ENCODE assay signal across 10 cellular contexts in genomic region chr11:88402192-88402715, GRCh38.
DNase-seq lines count a peak whose midpoint lies in the region; ATAC-seq and TF ChIP-seq lines count a peak whose summit lies in the region.
"Had no signal": no experiment of that assay in that cellular context is flagged by ENCODE, and none has a peak within 500 bp of the region (broad histone marks: within the 10 kb centered on the region; RNA-seq: fewer than 3 reads in every experiment).

No MANE protein-coding gene starts in this region.

- TF ChIP-seq CTCF in AG04449 (IDR thresholded peaks at IDR 0.05; ENCODE audit: insufficient read depth, low read length, missing control alignments) (no peak), left lung (IDR thresholded peaks at IDR 0.05) (no peak), ovary (IDR thresholded peaks at IDR 0.05) (no peak)

- no peaks in the 10 kb centered on the region for H3K36me3 Mint-ChIP-seq in activated naive CD4-positive, alpha-beta T cell treated with anti-CD3 and anti-CD28 coated beads, Interleukin-2, amount 50 U/mL, for 72 hours
- H3K36me3 Mint-ChIP-seq in T-helper 2 cell treated with Interferon-gamma antibody and Interleukin-4, amounts not matched to agents 5 μg/mL and 100 μg/mL, for 36 hours (ENCODE audit: low read depth) = no peaks in the 10 kb centered on the region

- H3K27me3 Mint-ChIP-seq in T-helper 2 cell treated with Interferon-gamma antibody and Interleukin-4, amounts not matched to agents 5 μg/mL and 100 μg/mL, for 36 hours (ENCODE audit: low read depth) = no peaks in the 10 kb centered on the region
- H3K27me3 Mint-ChIP-seq: activated naive CD8-positive, alpha-beta T cell treated with anti-CD3 and anti-CD28 coated beads, Interleukin-2, amount 50 U/mL, for 24 hours had no signal

- H3K27ac ChIP-seq in left lung (peak overlapping the region; percentile 53 to 60), ovary (no peak overlapping the region)

- no peak for TF ChIP-seq EP300 in ovary (IDR thresholded peaks at IDR 0.05)

- H3K36me3 ChIP-seq in left lung (no peaks in the 10 kb centered on the region), ovary (no peaks in the 10 kb centered on the region)

- no peak overlapping the region for H3K27ac Mint-ChIP-seq in activated naive CD4-positive, alpha-beta T cell treated with anti-CD3 and anti-CD28 coated beads, Interleukin-2, amount 50 U/mL, for 72 hours
- H3K27ac Mint-ChIP-seq in T-helper 2 cell treated with Interferon-gamma antibody and Interleukin-4, amounts not matched to agents 5 μg/mL and 100 μg/mL, for 36 hours = no peak overlapping the region
- H3K27ac Mint-ChIP-seq: activated naive CD8-positive, alpha-beta T cell treated with anti-CD3 and anti-CD28 coated beads, Interleukin-2, amount 50 U/mL, for 24 hours; immature natural killer cell had no signal

- H3K9me3 ChIP-seq in left lung = no peaks in the 10 kb centered on the region
- no peaks in the 10 kb centered on the region for H3K9me3 ChIP-seq in ovary

- H3K4me3 ChIP-seq in AG04449 (ENCODE audit: low read depth, low read length) (peak overlapping the region; percentile 18; the same call in 1 of the 2 replicates), left lung (no peak overlapping the region), ovary (no peak overlapping the region)

- H3K27me3 ChIP-seq in left lung = no peaks in the 10 kb centered on the region
- no peaks in the 10 kb centered on the region for H3K27me3 ChIP-seq in ovary

- 3 to 14% (median 4%) methylated on average over 2 of the region's 2 CpGs for WGBS in ovary, 3 donors

- peaks cover 34% of the 10 kb centered on the region for H3K4me1 Mint-ChIP-seq in T-helper 2 cell treated with Interferon-gamma antibody and Interleukin-4, amounts not matched to agents 5 μg/mL and 100 μg/mL, for 36 hours (ENCODE audit: low read depth)

- H3K9me3 Mint-ChIP-seq in activated naive CD4-positive, alpha-beta T cell treated with anti-CD3 and anti-CD28 coated beads, Interleukin-2, amount 50 U/mL, for 72 hours = no peaks in the 10 kb centered on the region
- H3K9me3 Mint-ChIP-seq in T-helper 2 cell treated with Interferon-gamma antibody and Interleukin-4, amounts not matched to agents 5 μg/mL and 100 μg/mL, for 36 hours = no peaks in the 10 kb centered on the region
- H3K9me3 Mint-ChIP-seq: activated naive CD8-positive, alpha-beta T cell treated with anti-CD3 and anti-CD28 coated beads, Interleukin-2, amount 50 U/mL, for 24 hours; immature natural killer cell had no signal

- CTCF ChIA-PET in AG04449 (lab: Yijun Ruan, JAX) = interaction anchor here (1.7 kb wide), 1 partner anchor 142 kb away, joined by 4 read pairs; no protein-coding TSS in a partner anchor

- POLR2A ChIA-PET in AG04449 (lab: Yijun Ruan, JAX) = no interaction called here

- intact Hi-C loops in left lung (cut with DNase I) (no loop called here), ovary (cut with DNase I) (no loop called here)

- TF ChIP-seq POLR2A in ovary (IDR thresholded peaks at IDR 0.05) = no peak

- DNase-seq in AG04449 (ENCODE audit: low read depth, low spot score) = peak; percentile 58
- peak; percentile 87 for DNase-seq in H4 (ENCODE audit: low spot score)
- peak; percentile 82 for DNase-seq in astrocyte of the hippocampus (ENCODE audit: low read depth, low spot score)
- no peak for DNase-seq in left lung
- DNase-seq in activated naive CD4-positive, alpha-beta T cell treated with anti-CD3 and anti-CD28 coated beads, Interleukin-2, amount 50 U/mL, for 72 hours (ENCODE audit: low spot score in 2 of 2) = no peak
- DNase-seq in NCI-H510A (lab: John Stamatoyannopoulos, UW) = no peak
- no peak for DNase-seq in T-helper 2 cell treated with Interferon-gamma antibody and Interleukin-4, amounts not matched to agents 5 μg/mL and 100 μg/mL, for 36 hours (ENCODE audit: low spot score)
- no peak for DNase-seq in ovary
- DNase-seq: activated naive CD8-positive, alpha-beta T cell treated with anti-CD3 and anti-CD28 coated beads, Interleukin-2, amount 50 U/mL, for 24 hours; immature natural killer cell had no signal

- ATAC-seq in left lung = peak; percentile 70
- no peak for ATAC-seq in activated naive CD4-positive, alpha-beta T cell treated with anti-CD3 and anti-CD28 coated beads, Interleukin-2, amount 50 U/mL, for 72 hours
- ATAC-seq: activated naive CD8-positive, alpha-beta T cell treated with anti-CD3 and anti-CD28 coated beads, Interleukin-2, amount 50 U/mL, for 24 hours had no signal

- no peak overlapping the region for H3K4me3 Mint-ChIP-seq in T-helper 2 cell treated with Interferon-gamma antibody and Interleukin-4, amounts not matched to agents 5 μg/mL and 100 μg/mL, for 36 hours
- H3K4me3 Mint-ChIP-seq: activated naive CD8-positive, alpha-beta T cell treated with anti-CD3 and anti-CD28 coated beads, Interleukin-2, amount 50 U/mL, for 24 hours; immature natural killer cell had no signal

- H3K4me1 ChIP-seq in left lung (peaks cover 14 to 19% of the 10 kb centered on the region in 2 donors), ovary (ENCODE audit: insufficient read depth) (peaks cover 5% of the 10 kb centered on the region)

Comparison
In these comparisons a context has a peak if more than half of its experiments do, and no peak if none do; other contexts are left out.
1. DNase-seq: peak in AG04449 (single experiment), H4 (single experiment) and astrocyte of the hippocampus (single experiment); none in left lung (0 of 2), activated naive CD4-positive, alpha-beta T cell treated with anti-CD3 and anti-CD28 coated beads, Interleukin-2, amount 50 U/mL, for 72 hours (0 of 2), NCI-H510A (single experiment), T-helper 2 cell treated with Interferon-gamma antibody and Interleukin-4, amounts not matched to agents 5 μg/mL and 100 μg/mL, for 36 hours (single experiment) and ovary (0 of 5).
2. H3K27ac ChIP-seq: peak in left lung (2 of 2); none in ovary (0 of 2).